Comparison of ENCODE assay signal across 26 cellular contexts in genomic region chr7:133452611-133453010, GRCh38.
"Had no signal": no experiment of that assay in that cellular context is flagged by ENCODE, and none has a peak within 500 bp of the region (broad histone marks: within the 10 kb centered on the region; RNA-seq: fewer than 3 reads in every experiment).

No MANE protein-coding gene starts in this region.

- DNase-seq: hippocampal formation; islet precursor cell; left ventricle myocardium inferior; mesendoderm; naive thymus-derived CD4-positive, alpha-beta T cell; pancreas; posterior cingulate gyrus; retina; right cardiac atrium; stimulated activated CD4-positive, alpha-beta T cell treated with anti-CD3 and anti-CD28 coated beads, Interleukin-12 subunit alpha, Interleukin-12 subunit beta, amount 100 ng/mL, for 4 hours; stimulated activated CD4-positive, alpha-beta T cell treated with anti-CD3 and anti-CD28 coated beads, Interleukin-15, amount 100 ng/mL, for 24 hours; stimulated activated CD4-positive, alpha-beta T cell treated with anti-CD3 and anti-CD28 coated beads, Interleukin-2, amount 100 ng/mL, for 24 hours; stimulated activated CD4-positive, alpha-beta T cell treated with anti-CD3 and anti-CD28 coated beads, Interleukin-4, amount 100 ng/mL, for 1 hour; stimulated activated naive CD4-positive, alpha-beta T cell; tibial artery; trophoblast cell; upper lobe of right lung had no signal

- H3K4me3 Mint-ChIP-seq: mesothelial cell of epicardium; naive thymus-derived CD4-positive, alpha-beta T cell; natural killer cell treated with Interleukin-12 subunit alpha and Interleukin-12 subunit beta and Interleukin-15 and Interleukin-18, amount 100 ng/mL, for 72 hours; stimulated activated naive CD8-positive, alpha-beta T cell treated with anti-CD3 and anti-CD28 coated beads, Interleukin-15, Interleukin-2, amounts not matched to agents 100 ng/mL and 50 ng/mL, for 24 hours had no signal

- H3K27ac ChIP-seq: left ventricle myocardium inferior, pancreas, prostate gland, skin epidermis, suprapubic skin, thoracic aorta, tibial artery, upper lobe of right lung had no signal

- H3K27me3 Mint-ChIP-seq: naive thymus-derived CD4-positive, alpha-beta T cell; natural killer cell treated with Interleukin-12 subunit alpha and Interleukin-12 subunit beta and Interleukin-15 and Interleukin-18, amount 100 ng/mL, for 72 hours; stimulated activated naive CD8-positive, alpha-beta T cell treated with anti-CD3 and anti-CD28 coated beads, Interleukin-15, Interleukin-2, amounts not matched to agents 100 ng/mL and 50 ng/mL, for 24 hours had no signal

- H3K27me3 ChIP-seq: pancreas, suprapubic skin, tibial artery, upper lobe of right lung had no signal

- H3K9me3 ChIP-seq: left ventricle myocardium inferior, pancreas, prostate gland, suprapubic skin, thoracic aorta, tibial artery, upper lobe of right lung had no signal

- H3K4me1 Mint-ChIP-seq: mesothelial cell of epicardium had no signal

- H3K36me3 ChIP-seq: left ventricle myocardium inferior, pancreas, prostate gland, suprapubic skin, thoracic aorta, tibial artery, upper lobe of right lung had no signal

- H3K36me3 Mint-ChIP-seq: mesothelial cell of epicardium; natural killer cell treated with Interleukin-12 subunit alpha and Interleukin-12 subunit beta and Interleukin-15 and Interleukin-18, amount 100 ng/mL, for 72 hours had no signal

- ATAC-seq: naive thymus-derived CD4-positive, alpha-beta T cell; natural killer cell treated with Interleukin-12 subunit alpha and Interleukin-12 subunit beta and Interleukin-15 and Interleukin-18, amount 100 ng/mL, for 72 hours; pancreas; right cardiac atrium; sciatic nerve; upper lobe of right lung had no signal

- H3K4me1 ChIP-seq: left ventricle myocardium inferior, pancreas, prostate gland, suprapubic skin, tibial artery, upper lobe of right lung had no signal

- H3K27ac Mint-ChIP-seq: mesothelial cell of epicardium; naive thymus-derived CD4-positive, alpha-beta T cell; natural killer cell treated with Interleukin-12 subunit alpha and Interleukin-12 subunit beta and Interleukin-15 and Interleukin-18, amount 100 ng/mL, for 72 hours; stimulated activated naive CD8-positive, alpha-beta T cell treated with anti-CD3 and anti-CD28 coated beads, Interleukin-15, Interleukin-2, amounts not matched to agents 100 ng/mL and 50 ng/mL, for 24 hours had no signal

- H3K4me3 ChIP-seq: left ventricle myocardium inferior, lung, pancreas, prostate gland, skin epidermis, suprapubic skin, thoracic aorta, tibial artery, upper lobe of right lung had no signal

- H3K9me3 Mint-ChIP-seq: mesothelial cell of epicardium; naive thymus-derived CD4-positive, alpha-beta T cell; natural killer cell treated with Interleukin-12 subunit alpha and Interleukin-12 subunit beta and Interleukin-15 and Interleukin-18, amount 100 ng/mL, for 72 hours; stimulated activated naive CD8-positive, alpha-beta T cell treated with anti-CD3 and anti-CD28 coated beads, Interleukin-15, Interleukin-2, amounts not matched to agents 100 ng/mL and 50 ng/mL, for 24 hours had no signal
